In the genomic region with DNA sequence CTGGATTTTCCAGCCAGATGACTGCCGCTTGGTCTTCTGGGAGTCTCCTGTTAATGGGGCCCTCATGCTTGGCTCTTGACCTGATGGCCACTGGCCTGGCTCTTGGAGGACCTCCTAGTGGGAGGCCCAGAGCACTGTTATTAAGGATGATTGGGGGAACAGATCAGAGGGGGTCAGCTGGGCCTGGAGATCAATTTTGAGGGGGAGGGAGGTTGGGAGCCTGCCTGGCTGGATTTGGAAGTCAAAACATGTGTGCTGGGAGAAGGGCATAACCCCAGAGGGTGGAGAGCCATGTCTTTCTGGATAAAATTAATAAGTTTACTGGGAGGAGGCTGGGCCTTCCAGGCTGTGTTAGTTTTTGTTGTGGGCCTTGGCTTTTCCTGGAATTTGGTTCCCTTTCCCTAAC, we compare ENCODE assay signal across 8 cellular contexts. TPM values are rescaled to one million over a fixed set of nuclear protein-coding genes. Genes with fewer than 3 reads are reported as not detected.
DNase-seq lines count a peak whose midpoint lies in the region; ATAC-seq and TF ChIP-seq lines count a peak whose summit lies in the region.

No MANE protein-coding gene starts in this region.

- peak overlapping the region; percentile 56 for H3K27ac Mint-ChIP-seq in activated T-helper 2 cell treated with anti-CD3 and anti-CD28 coated beads, Interferon-gamma antibody, Interleukin-2, Interleukin-4, amounts not matched to agents 10 μg/mL and 5 μg/mL and 100 μg/mL, durations not matched to agents 14 hours and 24 hours and 36 hours

- H3K79me2 ChIP-seq in smooth muscle cell (ENCODE audit: low read depth), result no peaks in the 10 kb centered on the region

- peaks cover 21% of the 10 kb centered on the region for H3K36me3 Mint-ChIP-seq in activated T-helper 2 cell treated with anti-CD3 and anti-CD28 coated beads, Interferon-gamma antibody, Interleukin-2, Interleukin-4, amounts not matched to agents 10 μg/mL and 5 μg/mL and 100 μg/mL, durations not matched to agents 14 hours and 24 hours and 36 hours (ENCODE audit: low read depth)

- 100% methylated on average over 1 of the region's 1 CpG for WGBS in smooth muscle cell (ENCODE audit: low lambda C conversion rate)

- ATAC-seq in HG03439 (IDR thresholded peaks at IDR 0.05; ENCODE audit: unreplicated experiment) (no peak), GM18519 (IDR thresholded peaks at IDR 0.05; ENCODE audit: low FRiP score, unreplicated experiment) (no peak)

- H3K36me3 ChIP-seq in HUES48 (ENCODE audit: control insufficient read depth, insufficient read depth, low read length) (no peaks in the 10 kb centered on the region), iPS-20b (ENCODE audit: insufficient read depth, low read depth, low read length) (0 out of 2 replicates have a peak, but pooled peaks cover 4% of the 10 kb centered on the region), smooth muscle cell (ENCODE audit: low read depth) (no peaks in the 10 kb centered on the region), BE2C (no peaks in the 10 kb centered on the region)

- H3K9me3 ChIP-seq in HUES48 (ENCODE audit: control insufficient read depth, insufficient read depth, low read length) (0 out of 2 replicates have a peak, but pooled peaks cover 5% of the 10 kb centered on the region), iPS-20b (ENCODE audit: insufficient read depth, low read depth, low read length) (no peaks in the 10 kb centered on the region), smooth muscle cell (replicated peaks; ENCODE audit: low read depth) (peaks cover 4% of the 10 kb centered on the region), BE2C (no peaks in the 10 kb centered on the region)

- H3K4me2 ChIP-seq in smooth muscle cell, result peak overlapping the region; percentile 90

- TF ChIP-seq CTCF in smooth muscle cell (IDR thresholded peaks at IDR 0.05; ENCODE audit: borderline replicate concordance, insufficient read depth, poor library complexity, severe bottlenecking), result no peak
- TF ChIP-seq CTCF in BE2C (IDR thresholded peaks at IDR 0.05; ENCODE audit: low read depth, low read length), result no peak

- DNase-seq in activated T-helper 2 cell treated with anti-CD3 and anti-CD28 coated beads, Interferon-gamma antibody, Interleukin-2, Interleukin-4, amounts not matched to agents 10 μg/mL and 5 μg/mL and 100 μg/mL, durations not matched to agents 14 hours and 24 hours and 36 hours (ENCODE audit: low spot score), result no peak
- DNase-seq in smooth muscle cell (lab: John Stamatoyannopoulos, UW; ENCODE audit: unreplicated experiment) (no peak), DMS114 treated with DMSO at 0.1 percent for 48 hours (lab: John Stamatoyannopoulos, UW; ENCODE audit: unreplicated experiment) (no peak), BE2C (no peak)

- H2AFZ ChIP-seq in smooth muscle cell (ENCODE audit: low read depth), result no peak overlapping the region

- peaks cover 23% of the 10 kb centered on the region for H3F3A ChIP-seq in smooth muscle cell (ENCODE audit: low read depth)

- H3K9ac ChIP-seq in HUES48 (ENCODE audit: low read depth, low read length) (no peak overlapping the region), iPS-20b (ENCODE audit: low read depth, low read length) (no peak overlapping the region), smooth muscle cell (ENCODE audit: low read depth) (no peak overlapping the region)

- H3K27ac ChIP-seq in HUES48 (ENCODE audit: low read depth, low read length), result no peak overlapping the region
- no peak overlapping the region for H3K27ac ChIP-seq in iPS-20b (ENCODE audit: low read length)
- H3K27ac ChIP-seq in smooth muscle cell (ENCODE audit: low read depth), result peak overlapping the region; percentile 95

- H3K4me1 ChIP-seq in HUES48 (ENCODE audit: control insufficient read depth, insufficient read depth, low read length) (peaks cover 16% of the 10 kb centered on the region), iPS-20b (ENCODE audit: insufficient read depth, low read length) (peaks cover 14% of the 10 kb centered on the region), smooth muscle cell (ENCODE audit: low read depth) (peaks cover 9% of the 10 kb centered on the region), BE2C (no peaks in the 10 kb centered on the region)

- peak overlapping the region; percentile 93 for H3K4me3 Mint-ChIP-seq in activated T-helper 2 cell treated with anti-CD3 and anti-CD28 coated beads, Interferon-gamma antibody, Interleukin-2, Interleukin-4, amounts not matched to agents 10 μg/mL and 5 μg/mL and 100 μg/mL, durations not matched to agents 14 hours and 24 hours and 36 hours (ENCODE audit: low read depth)

- peaks cover 24% of the 10 kb centered on the region for H3K4me1 Mint-ChIP-seq in activated T-helper 2 cell treated with anti-CD3 and anti-CD28 coated beads, Interferon-gamma antibody, Interleukin-2, Interleukin-4, amounts not matched to agents 10 μg/mL and 5 μg/mL and 100 μg/mL, durations not matched to agents 14 hours and 24 hours and 36 hours (ENCODE audit: low read depth)

- H3K4me3 ChIP-seq in HUES48 (ENCODE audit: low read depth, low read length) (0 out of 2 replicates have a peak overlapping the region, but pooled peaks have one; percentile 0), iPS-20b (ENCODE audit: low read length) (0 out of 2 replicates have a peak overlapping the region, but pooled peaks have one; percentile 37), smooth muscle cell (no peak overlapping the region), BE2C (ENCODE audit: low read depth, low read length) (no peak overlapping the region)

- H3K27me3 ChIP-seq in HUES48 (ENCODE audit: control insufficient read depth, insufficient read depth, low read length), result peaks cover 9% of the 10 kb centered on the region
- H3K27me3 ChIP-seq in iPS-20b (ENCODE audit: insufficient read depth, low read length), result peaks cover 12% of the 10 kb centered on the region
- H3K27me3 ChIP-seq in smooth muscle cell (ENCODE audit: low read depth), result no peaks in the 10 kb centered on the region
- no peaks in the 10 kb centered on the region for H3K27me3 ChIP-seq in BE2C

- no peaks in the 10 kb centered on the region for H3K27me3 Mint-ChIP-seq in activated T-helper 2 cell treated with anti-CD3 and anti-CD28 coated beads, Interferon-gamma antibody, Interleukin-2, Interleukin-4, amounts not matched to agents 10 μg/mL and 5 μg/mL and 100 μg/mL, durations not matched to agents 14 hours and 24 hours and 36 hours (ENCODE audit: low read depth)

- peaks cover 14% of the 10 kb centered on the region for H3K9me3 Mint-ChIP-seq in activated T-helper 2 cell treated with anti-CD3 and anti-CD28 coated beads, Interferon-gamma antibody, Interleukin-2, Interleukin-4, amounts not matched to agents 10 μg/mL and 5 μg/mL and 100 μg/mL, durations not matched to agents 14 hours and 24 hours and 36 hours

- intact Hi-C loops in activated T-helper 2 cell treated with anti-CD3 and anti-CD28 coated beads, Interferon-gamma antibody, Interleukin-2, Interleukin-4, amounts not matched to agents 10 μg/mL and 5 μg/mL and 100 μg/mL, durations not matched to agents 14 hours and 24 hours and 36 hours (cut with micrococcal nuclease), result loop anchor here (5.0 to 10.0 kb wide), 3 partner anchors 34 to 399 kb away; no protein-coding TSS in a partner anchor

- H4K20me1 ChIP-seq in smooth muscle cell (ENCODE audit: low read depth), result no peaks in the 10 kb centered on the region

RNA-seq across cellular contexts. Expression of gene FGGY, which starts 1.3 kb away (rescaled TPM):
- 10.5 and 13.4 TPM in 2 replicates for total RNA-seq in activated T-helper 2 cell treated with anti-CD3 and anti-CD28 coated beads, Interferon-gamma antibody, Interleukin-2, Interleukin-4, amounts not matched to agents 10 μg/mL and 5 μg/mL and 100 μg/mL, durations not matched to agents 14 hours and 24 hours and 36 hours
- total RNA-seq in smooth muscle cell, result 5.6 and 9.2 TPM in 2 replicates
- polyA plus RNA-seq in smooth muscle cell, result 4.8 and 5.1 TPM in 2 replicates
- polyA plus RNA-seq in BE2C (2012; ENCODE audit: insufficient read depth, insufficient read length, low read depth), result 12.1 TPM

Comparison
In these comparisons a context has a peak if more than half of its experiments do, and no peak if none do; other contexts are left out.
1. H3K4me3 ChIP-seq: peak in HUES48 (single experiment) and iPS-20b (single experiment); none in smooth muscle cell (single experiment) and BE2C (single experiment).